17 cellular contexts compared by ENCODE assay signal in genomic region chr14:92516966-92517350, GRCh38. TPM values are rescaled to one million over a fixed set of nuclear protein-coding genes. Genes with fewer than 3 reads are reported as not detected.
DNase-seq lines count a peak whose midpoint lies in the region; ATAC-seq and TF ChIP-seq lines count a peak whose summit lies in the region.
"Had no signal": no experiment of that assay in that cellular context is flagged by ENCODE, and none has a peak within 500 bp of the region (broad histone marks: within the 10 kb centered on the region; RNA-seq: fewer than 3 reads in every experiment).

No MANE protein-coding gene starts in this region.

- peaks cover 73 to 86% (median 74%) of the 10 kb centered on the region in 3 donors for H3K4me1 Mint-ChIP-seq in CD8-positive, alpha-beta memory T cell
- H3K4me1 Mint-ChIP-seq in activated naive CD8-positive, alpha-beta T cell treated with anti-CD3 and anti-CD28 coated beads, Interleukin-2, amount 50 U/mL, for 24 hours = peaks cover 75% of the 10 kb centered on the region
- H3K4me1 Mint-ChIP-seq: brain had no signal

- peaks cover 0 to 3% of the 10 kb centered on the region in 2 donors for H3K27me3 Mint-ChIP-seq in CD8-positive, alpha-beta memory T cell
- H3K27me3 Mint-ChIP-seq in activated naive CD8-positive, alpha-beta T cell treated with anti-CD3 and anti-CD28 coated beads, Interleukin-2, amount 50 U/mL, for 24 hours = no peaks in the 10 kb centered on the region
- H3K27me3 Mint-ChIP-seq: stimulated activated naive B cell treated with anti-CD40 and anti-IgM and Interleukin-4, amounts not matched to agents 10 μg/mL and 1 μg/mL and 100 μg/mL, for 72 hours had no signal

- H3K27ac Mint-ChIP-seq in CD8-positive, alpha-beta memory T cell = peak overlapping the region; percentile 75 to 94 (median 90)
- H3K27ac Mint-ChIP-seq in activated naive CD8-positive, alpha-beta T cell treated with anti-CD3 and anti-CD28 coated beads, Interleukin-2, amount 50 U/mL, for 24 hours = peak overlapping the region; percentile 95
- H3K27ac Mint-ChIP-seq: brain; stimulated activated naive B cell treated with anti-CD40 and anti-IgM and Interleukin-4, amounts not matched to agents 10 μg/mL and 1 μg/mL and 100 μg/mL, for 72 hours had no signal

- no peak overlapping the region for H3K27ac ChIP-seq in CD8-positive, alpha-beta memory T cell (ENCODE audit: low read depth, low read length)
- H3K27ac ChIP-seq in hepatocyte (no peak overlapping the region), WERI-Rb-1 (no peak overlapping the region)
- H3K27ac ChIP-seq: BLaER1 treated with 17β-estradiol and CSF1 and Interleukin-3, amounts not matched to agents 10 nM and 100 nM had no signal

- no peaks in the 10 kb centered on the region for H3K9me3 Mint-ChIP-seq in CD8-positive, alpha-beta memory T cell
- peaks cover 10% of the 10 kb centered on the region for H3K9me3 Mint-ChIP-seq in activated naive CD8-positive, alpha-beta T cell treated with anti-CD3 and anti-CD28 coated beads, Interleukin-2, amount 50 U/mL, for 24 hours

- CTCF ChIA-PET in CD8-positive, alpha-beta memory T cell (lab: Charles Lee) = interaction anchor here (0.9 to 2.7 kb wide), 5 partner anchors 10 to 186 kb away, joined by 3 to 6 read pairs (median 3); no protein-coding TSS in a partner anchor

- no peak overlapping the region for H3K4me3 ChIP-seq in CD8-positive, alpha-beta memory T cell (ENCODE audit: low read length)
- H3K4me3 ChIP-seq in hepatocyte = no peak overlapping the region
- H3K4me3 ChIP-seq in WERI-Rb-1 (ENCODE audit: low read depth, low read length) = no peak overlapping the region
- H3K4me3 ChIP-seq: BLaER1 treated with 17β-estradiol and CSF1 and Interleukin-3, amounts not matched to agents 10 nM and 100 nM; K562 had no signal

- H2AFZ ChIP-seq in hepatocyte = no peak overlapping the region

- H3K4me1 ChIP-seq in CD8-positive, alpha-beta memory T cell (ENCODE audit: insufficient read depth, low read length) = peaks cover 61% of the 10 kb centered on the region
- H3K4me1 ChIP-seq in hepatocyte (ENCODE audit: insufficient read depth) = peaks cover 16% of the 10 kb centered on the region

- ATAC-seq in activated naive CD8-positive, alpha-beta T cell treated with anti-CD3 and anti-CD28 coated beads, Interleukin-2, amount 50 U/mL, for 24 hours = peak; percentile 71
- ATAC-seq: K562; stimulated activated naive B cell treated with anti-CD40 and anti-IgM and Interleukin-4, amounts not matched to agents 10 μg/mL and 1 μg/mL and 100 μg/mL, for 72 hours had no signal

- TF ChIP-seq CTCF in hepatocyte (IDR thresholded peaks at IDR 0.05; ENCODE audit: poor library complexity) = no peak
- no peak for TF ChIP-seq CTCF in WERI-Rb-1 (IDR thresholded peaks at IDR 0.05; ENCODE audit: low read depth, low read length)

- POLR2A ChIA-PET in CD8-positive, alpha-beta memory T cell (lab: Charles Lee) = interaction anchor here (0.6 to 1.8 kb wide), 2 partner anchors 14 to 15 kb away, joined by 5 to 10 read pairs; no protein-coding TSS in a partner anchor

- H3K79me2 ChIP-seq in hepatocyte = peaks cover 20% of the 10 kb centered on the region

- peaks cover 1 to 8% (median 4%) of the 10 kb centered on the region in 3 donors for H3K36me3 Mint-ChIP-seq in CD8-positive, alpha-beta memory T cell
- peaks cover 19% of the 10 kb centered on the region for H3K36me3 Mint-ChIP-seq in activated naive CD8-positive, alpha-beta T cell treated with anti-CD3 and anti-CD28 coated beads, Interleukin-2, amount 50 U/mL, for 24 hours (ENCODE audit: low read depth)
- H3K36me3 Mint-ChIP-seq: brain had no signal

- no peaks in the 10 kb centered on the region for H4K20me1 ChIP-seq in hepatocyte (ENCODE audit: insufficient read depth, poor library complexity, severe bottlenecking)

- no peak for DNase-seq in CD8-positive, alpha-beta memory T cell
- DNase-seq in NCI-H524 (lab: John Stamatoyannopoulos, UW) (peak; percentile 49 to 85), AG08396 (ENCODE audit: low spot score) (no peak), hepatocyte (ENCODE audit: low spot score) (no peak), HuH-7.5 (ENCODE audit: low spot score) (no peak), WERI-Rb-1 (no peak)
- DNase-seq in activated naive CD8-positive, alpha-beta T cell treated with anti-CD3 and anti-CD28 coated beads, Interleukin-2, amount 50 U/mL, for 24 hours = peak; percentile 53
- DNase-seq in stimulated activated CD8-positive, alpha-beta memory T cell treated with anti-CD3 and anti-CD28 coated beads, Interleukin-15, amount 100 ng/mL, for 4 hours (ENCODE audit: low read depth in 2 of 2) = peak; percentile 56 to 76
- DNase-seq: effector CD8-positive, alpha-beta T cell; GDM1; GOT3; NCI-H510A; occipital lobe; stimulated activated naive B cell treated with anti-CD40 and anti-IgM and Interleukin-4, amounts not matched to agents 10 μg/mL and 1 μg/mL and 100 μg/mL, for 72 hours had no signal

- 88% methylated on average over 5 of the region's 5 CpGs for WGBS in hepatocyte (ENCODE audit: low lambda C conversion rate, missing lambda C conversion rate)

- H3K9me2 ChIP-seq in hepatocyte (replicated peaks; ENCODE audit: insufficient read depth) = no peaks in the 10 kb centered on the region

- no peaks in the 10 kb centered on the region for H3K36me3 ChIP-seq in CD8-positive, alpha-beta memory T cell (ENCODE audit: insufficient read depth, low read length)
- H3K36me3 ChIP-seq in hepatocyte (replicated peaks; ENCODE audit: insufficient read depth, low read depth) = no peaks in the 10 kb centered on the region
- H3K36me3 ChIP-seq in WERI-Rb-1 = no peaks in the 10 kb centered on the region

- no peaks in the 10 kb centered on the region for H3K27me3 ChIP-seq in CD8-positive, alpha-beta memory T cell (ENCODE audit: insufficient read depth, low read length, poor library complexity, severe bottlenecking)
- H3K27me3 ChIP-seq in hepatocyte (no peaks in the 10 kb centered on the region), WERI-Rb-1 (ENCODE audit: insufficient read depth, low read depth, severe bottlenecking) (no peaks in the 10 kb centered on the region)

- H3K4me3 Mint-ChIP-seq in CD8-positive, alpha-beta memory T cell = peak overlapping the region; percentile 43 to 85 (median 49)
- H3K4me3 Mint-ChIP-seq in activated naive CD8-positive, alpha-beta T cell treated with anti-CD3 and anti-CD28 coated beads, Interleukin-2, amount 50 U/mL, for 24 hours = peak overlapping the region; percentile 77
- H3K4me3 Mint-ChIP-seq: brain; stimulated activated naive B cell treated with anti-CD40 and anti-IgM and Interleukin-4, amounts not matched to agents 10 μg/mL and 1 μg/mL and 100 μg/mL, for 72 hours had no signal

- no peaks in the 10 kb centered on the region for H3K9me3 ChIP-seq in CD8-positive, alpha-beta memory T cell (ENCODE audit: low read length)
- H3K9me3 ChIP-seq in hepatocyte (ENCODE audit: low read depth) = no peaks in the 10 kb centered on the region
- no peaks in the 10 kb centered on the region for H3K9me3 ChIP-seq in WERI-Rb-1 (ENCODE audit: severe bottlenecking)
- H3K9me3 ChIP-seq: BLaER1 treated with 17β-estradiol and CSF1 and Interleukin-3, amounts not matched to agents 10 nM and 100 nM had no signal

- H3K4me2 ChIP-seq in hepatocyte = no peak overlapping the region

RNA-seq across cellular contexts. Expression of gene RIN3, which starts 3.4 kb away (rescaled TPM):
- 10 to 100 TPM; 46.0 to 47.4 TPM for total RNA-seq in CD8-positive, alpha-beta memory T cell
- polyA plus RNA-seq in CD8-positive, alpha-beta memory T cell = 31.9 TPM
- total RNA-seq in hepatocyte = 4.2 and 4.7 TPM in 2 replicates
- polyA plus RNA-seq in hepatocyte = 8.6 and 11.8 TPM in 2 replicates

Comparison
In these comparisons a context has a peak if more than half of its experiments do, and no peak if none do; other contexts are left out.
1. DNase-seq: peak in NCI-H524 (2 of 2), activated naive CD8-positive, alpha-beta T cell treated with anti-CD3 and anti-CD28 coated beads, Interleukin-2, amount 50 U/mL, for 24 hours (single experiment) and stimulated activated CD8-positive, alpha-beta memory T cell treated with anti-CD3 and anti-CD28 coated beads, Interleukin-15, amount 100 ng/mL, for 4 hours (2 of 2); none in CD8-positive, alpha-beta memory T cell (0 of 5), AG08396 (single experiment), hepatocyte (single experiment), HuH-7.5 (single experiment) and WERI-Rb-1 (single experiment).